In genomic region chr1:100353988-100354387, GRCh38 we compare ENCODE assay signal across 8 cellular contexts.
DNase-seq lines count a peak whose midpoint lies in the region; ATAC-seq and TF ChIP-seq lines count a peak whose summit lies in the region.

No MANE protein-coding gene starts in this region.

- ATAC-seq in HG03097 (IDR thresholded peaks at IDR 0.05; ENCODE audit: low FRiP score, unreplicated experiment) = no peak

- H3K4me3 ChIP-seq in fibroblast of mammary gland (ENCODE audit: control insufficient read depth, low read depth, low read length) = no peak overlapping the region
- H3K4me3 ChIP-seq in skin epidermis = peak overlapping the region in 5 of 7 experiments; percentile 84 to 98 (median 90)

- no peak for TF ChIP-seq CTCF in fibroblast of mammary gland (conservative IDR thresholded peaks at IDR 0.05; ENCODE audit: control insufficient read depth, insufficient read depth, low read depth, low read length)

- peak in 2 of 3 experiments; percentile 6 to 25 for DNase-seq in NCI-H1417 (lab: John Stamatoyannopoulos, UW)
- DNase-seq in NCI-H1417 treated with DMSO at 0.1 percent for 48 hours (lab: John Stamatoyannopoulos, UW) = no peak
- peak; percentile 90 for DNase-seq in RKO (ENCODE audit: low spot score)
- DNase-seq in fibroblast of mammary gland (ENCODE audit: low read depth) = peak; percentile 18
- no peak for DNase-seq in NCI-H446 treated with DMSO at 0.1 percent for 48 hours (lab: John Stamatoyannopoulos, UW)
- DNase-seq in NCI-H1092 (lab: John Stamatoyannopoulos, UW) = no peak

- H3K27ac ChIP-seq in skin epidermis = peak overlapping the region in 5 of 21 experiments; percentile 12 to 92 (median 90)

Comparison
In these comparisons a context has a peak if more than half of its experiments do, and no peak if none do; other contexts are left out.
1. DNase-seq: peak in NCI-H1417 (2 of 3), RKO (single experiment) and fibroblast of mammary gland (single experiment); none in NCI-H1417 treated with DMSO at 0.1 percent for 48 hours (single experiment), NCI-H446 treated with DMSO at 0.1 percent for 48 hours (single experiment) and NCI-H1092 (single experiment).